1 cellular context compared by ENCODE assay signal in genomic region chr6:26568601-26569432, GRCh38.
A peak's percentile ranks its signal among the peaks of the same experiment; 100 is the strongest.
TF ChIP-seq lines count a peak whose summit lies in the region.

No MANE protein-coding gene starts in this region.

TF ChIP-seq in K562, 482 proteins besides CTCF, POLR2A, EP300 and RAD21 (continued from another document and continues in another):
- TF ChIP-seq CHD7 (IDR thresholded peaks at IDR 0.05; ENCODE audit: low read depth, low read length) (no peak), ZNF644 (tag; IDR thresholded peaks at IDR 0.05; ENCODE audit: low read depth) (no peak), XRCC4 (IDR thresholded peaks at IDR 0.05; ENCODE audit: extremely low read depth, insufficient read depth, insufficient read length) (no peak), CEBPZ (IDR thresholded peaks at IDR 0.05; ENCODE audit: borderline replicate concordance, low read depth, low read length) (no peak), TAL1 (IDR thresholded peaks at IDR 0.05) (no peak), FIP1L1 (IDR thresholded peaks at IDR 0.05; ENCODE audit: low read depth, low read length, poor library complexity, severe bottlenecking) (no peak), POLR2B (IDR thresholded peaks at IDR 0.05; ENCODE audit: low read depth, partially characterized antibody) (no peak), KAT2B (IDR thresholded peaks at IDR 0.05; ENCODE audit: low read depth, low read length) (no peak), CREBBP (IDR thresholded peaks at IDR 0.05; ENCODE audit: low read depth, low read length) (no peak), SP2 (IDR thresholded peaks at IDR 0.05; ENCODE audit: extremely low read depth, low read depth, low read length, poor library complexity, severe bottlenecking) (no peak), ZFP91 (CRISPR knock-in tag; IDR thresholded peaks at IDR 0.05) (no peak), TAF1 (IDR thresholded peaks at IDR 0.05; ENCODE audit: control insufficient read depth, extremely low read depth, insufficient read depth, low read length, severe bottlenecking) (peak; percentile 35), FOXM1 (IDR thresholded peaks at IDR 0.05; ENCODE audit: low read depth) (peak; percentile 21; the same call in 1 of the 2 replicates), FOXM1 (CRISPR knock-in tag; IDR thresholded peaks at IDR 0.05; ENCODE audit: low read depth) (no peak; the same call in 1 of the 2 replicates), PPARD (CRISPR knock-in tag; IDR thresholded peaks at IDR 0.05) (no peak), DIDO1 (tag; IDR thresholded peaks at IDR 0.05; ENCODE audit: low read depth) (peak; percentile 12; the same call in 1 of the 2 replicates), BACH1 (tag; IDR thresholded peaks at IDR 0.05) (peak; percentile 16; the same call in 1 of the 2 replicates), E2F8 (IDR thresholded peaks at IDR 0.05; ENCODE audit: low read depth, partially characterized antibody) (peak; percentile 43), ZNF507 (tag; conservative IDR thresholded peaks at IDR 0.05) (no peak), ZNF609 (CRISPR knock-in tag; IDR thresholded peaks at IDR 0.05; ENCODE audit: borderline replicate concordance) (no peak), POLR2H (tag; IDR thresholded peaks at IDR 0.05; ENCODE audit: low read depth) (peak; percentile 100), RCOR1 (IDR thresholded peaks at IDR 0.05; ENCODE audit: borderline replicate concordance in 1 of 2, low read depth in 2 of 2, low read length in 2 of 2) (peak in 1 of 2 experiments; percentile 93; a peak in 3 of 4 replicates), ZEB2 (IDR thresholded peaks at IDR 0.05) (peak; percentile 82; the same call in 1 of the 2 replicates), CREM (IDR thresholded peaks at IDR 0.05; ENCODE audit: low read depth) (peak; percentile 92), FOXA3 (CRISPR knock-in tag; conservative IDR thresholded peaks at IDR 0.05 in 1 of 2, IDR thresholded peaks at IDR 0.05 in 1 of 2) (peak in 1 of 2 experiments; percentile 11; a peak in 1 of 4 replicates), PRMT5 (CRISPR knock-in tag; IDR thresholded peaks at IDR 0.05) (no peak), FOXK1 (CRISPR knock-in tag; IDR thresholded peaks at IDR 0.05; ENCODE audit: borderline replicate concordance) (no peak), TAF9B (IDR thresholded peaks at IDR 0.05; ENCODE audit: partially characterized antibody) (no peak), NCOR1 (IDR thresholded peaks at IDR 0.05) (peak; percentile 8; the same call in 1 of the 2 replicates), TBP (optimal IDR thresholded peaks at IDR 0.05; ENCODE audit: low read depth, low read length) (peak; percentile 100), HDAC1 (IDR thresholded peaks at IDR 0.05) (peak; percentile 53 to 99), SMARCB1 (IDR thresholded peaks at IDR 0.05; ENCODE audit: insufficient read length, low read depth) (no peak), ZNF583 (CRISPR knock-in tag; IDR thresholded peaks at IDR 0.05) (no peak), KAT7 (CRISPR knock-in tag; IDR thresholded peaks at IDR 0.05; ENCODE audit: borderline replicate concordance) (peak; percentile 73; the same call in 1 of the 2 replicates), ZNF282 (CRISPR knock-in tag; IDR thresholded peaks at IDR 0.05) (no peak), SIX5 (IDR thresholded peaks at IDR 0.05; ENCODE audit: borderline replicate concordance in 1 of 2, insufficient read depth in 1 of 2, low read depth in 1 of 2, low read length in 2 of 2) (no peak)
